In genomic region chr2:158693476-158693875, GRCh38 we compare ENCODE assay signal across 30 cellular contexts.
"Had no signal": no experiment of that assay in that cellular context is flagged by ENCODE, and none has a peak within 500 bp of the region (broad histone marks: within the 10 kb centered on the region; RNA-seq: fewer than 3 reads in every experiment).

No MANE protein-coding gene starts in this region.

- H3K4me2 ChIP-seq: neural progenitor cell, smooth muscle cell had no signal

- H3K27ac ChIP-seq: neural progenitor cell, ovary, parathyroid adenoma, psoas muscle, skin epidermis, spleen, suprapubic skin, testis, tibial artery, transverse colon, upper lobe of left lung, vagina had no signal

- H2AFZ ChIP-seq: neural progenitor cell, parathyroid adenoma had no signal

- H3K4me3 ChIP-seq: neural progenitor cell, ovary, psoas muscle, skin epidermis, smooth muscle cell, spleen, suprapubic skin, testis, tibial artery, transverse colon, upper lobe of left lung, vagina had no signal

- DNase-seq: naive thymus-derived CD4-positive, alpha-beta T cell; natural killer cell; occipital lobe; ovary; posterior cingulate gyrus; psoas muscle; right cardiac atrium; spleen; stimulated activated CD4-positive, alpha-beta T cell treated with anti-CD3 and anti-CD28 coated beads, Interleukin-12 subunit alpha, Interleukin-12 subunit beta, amount 100 ng/mL, for 4 hours; stimulated activated CD4-positive, alpha-beta T cell treated with anti-CD3 and anti-CD28 coated beads, Interleukin-1b, Interleukin-23, amount 100 ng/mL, for 48 hours; stimulated activated CD4-positive, alpha-beta T cell treated with anti-CD3 and anti-CD28 coated beads, Interleukin-4, amount 100 ng/mL, for 1 hour; stimulated activated CD4-positive, alpha-beta T cell treated with anti-CD3 and anti-CD28 coated beads, Interleukin-4, amount 100 ng/mL, for 4 hours; stimulated activated CD8-positive, alpha-beta memory T cell treated with anti-CD3 and anti-CD28 coated beads, Interleukin-4, amount 100 ng/mL, for 48 hours; stimulated activated naive CD4-positive, alpha-beta T cell; stimulated activated naive CD8-positive, alpha-beta T cell treated with anti-CD3 and anti-CD28 coated beads, Interleukin-15, amount 100 ng/mL, for 72 hours; stimulated activated naive CD8-positive, alpha-beta T cell treated with anti-CD3 and anti-CD28 coated beads, Interleukin-15, Interleukin-2, amounts not matched to agents 100 U/mL and 50 U/mL, for 24 hours; substantia nigra; tibial artery; transverse colon; upper lobe of left lung had no signal

- H3K4me1 ChIP-seq: neural progenitor cell, parathyroid adenoma, psoas muscle, spleen, suprapubic skin, tibial artery, transverse colon, vagina had no signal

- H3K27me3 ChIP-seq: neural progenitor cell, ovary, spleen, suprapubic skin, testis, tibial artery, transverse colon, upper lobe of left lung, vagina had no signal

- FAIRE-seq: urothelium cell line had no signal

- H3K36me3 ChIP-seq: neural progenitor cell, ovary, spleen, suprapubic skin, tibial artery, transverse colon, upper lobe of left lung, vagina had no signal

- H3K9ac ChIP-seq: neural progenitor cell, parathyroid adenoma had no signal

- H3K9me3 ChIP-seq: ovary, psoas muscle, suprapubic skin, vagina had no signal

- H3K79me2 ChIP-seq: parathyroid adenoma had no signal

- ATAC-seq: naive thymus-derived CD4-positive, alpha-beta T cell; natural killer cell; psoas muscle; right cardiac atrium; sciatic nerve; stimulated activated memory B cell treated with anti-CD40 and anti-IgM and Interleukin-4, amounts not matched to agents 10 μg/mL and 1 μg/mL and 100 μg/mL, for 72 hours; stimulated activated naive CD8-positive, alpha-beta T cell treated with anti-CD3 and anti-CD28 coated beads, Interleukin-15, amount 100 ng/mL, for 72 hours; stimulated activated naive CD8-positive, alpha-beta T cell treated with anti-CD3 and anti-CD28 coated beads, Interleukin-15, Interleukin-2, amounts not matched to agents 100 U/mL and 50 U/mL, for 24 hours had no signal
